Comparison of ENCODE assay signal across 8 cellular contexts in the genomic region with DNA sequence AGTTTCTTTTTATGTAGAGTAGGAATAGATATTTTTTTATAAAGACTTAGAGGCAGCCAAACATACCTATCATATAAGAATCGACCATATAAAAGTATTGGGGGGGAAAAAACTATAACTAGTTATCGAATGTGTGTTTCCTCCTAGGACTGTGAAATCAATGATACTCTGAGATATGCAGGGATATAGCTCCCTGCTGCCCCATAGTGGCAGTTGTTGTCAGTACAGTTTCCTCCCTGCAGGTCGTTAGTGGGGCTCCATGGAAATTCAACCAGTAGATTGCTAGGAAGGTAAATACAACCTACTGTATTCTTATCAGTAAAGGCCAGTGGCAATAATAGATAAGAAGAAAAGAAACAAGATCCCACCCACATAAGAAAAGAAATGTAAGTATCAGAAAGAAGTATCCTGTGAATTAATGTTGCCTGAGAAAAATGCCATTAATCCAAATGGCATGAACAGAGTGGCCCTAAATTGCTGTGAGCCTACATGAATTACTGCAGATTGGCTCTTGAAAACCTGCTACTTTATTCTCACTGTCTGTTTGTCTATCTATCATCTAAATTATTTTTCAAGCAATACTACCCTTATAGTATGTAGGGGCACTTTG.
DNase-seq lines count a peak whose midpoint lies in the region; ATAC-seq and TF ChIP-seq lines count a peak whose summit lies in the region.

No MANE protein-coding gene starts in this region.

- no peak for TF ChIP-seq POLR2A in lower leg skin (IDR thresholded peaks at IDR 0.05)

- DNase-seq in COLO829 (ENCODE audit: low spot score) (peak; percentile 8), NCI-H460 (ENCODE audit: extremely low read depth, low read depth) (peak; percentile 40), iris pigment epithelial cell (ENCODE audit: low read depth) (peak; percentile 62), tibial artery (peak in 1 of 2 donors; percentile 39), lower leg skin (ENCODE audit: low spot score in 2 of 2) (no peak)
- DNase-seq in activated naive CD4-positive, alpha-beta T cell treated with anti-CD3 and anti-CD28 coated beads, Interleukin-2, amount 50 U/mL, for 16 hours: peak; percentile 20

- no peak overlapping the region for H3K27ac ChIP-seq in tibial artery

- H3K36me3 ChIP-seq in tibial artery: no peaks in the 10 kb centered on the region

- H3K9me3 ChIP-seq in tibial artery: no peaks in the 10 kb centered on the region

- H3K27me3 ChIP-seq in tibial artery: no peaks in the 10 kb centered on the region

- H3K4me1 ChIP-seq in tibial artery: no peaks in the 10 kb centered on the region

- ATAC-seq in GM18868 (IDR thresholded peaks at IDR 0.05; ENCODE audit: unreplicated experiment) (peak; percentile 68), HG02973 (IDR thresholded peaks at IDR 0.05; ENCODE audit: unreplicated experiment) (peak; percentile 95)

- TF ChIP-seq CTCF in tibial artery (IDR thresholded peaks at IDR 0.05): peak; percentile 31 to 49
- TF ChIP-seq CTCF in lower leg skin (IDR thresholded peaks at IDR 0.05): no peak

- intact Hi-C loops in tibial artery (cut with DNase I; ENCODE audit: low total_unique reads): no loop called here
- intact Hi-C loops in lower leg skin (cut with DNase I; ENCODE audit: low total_unique reads): no loop called here

- 61 to 65% methylated on average over 3 of the region's 3 CpGs for WGBS in lower leg skin, 2 donors

- H3K4me3 ChIP-seq in tibial artery (no peak overlapping the region), lower leg skin (ENCODE audit: low read depth, poor library complexity, severe bottlenecking) (no peak overlapping the region)

Comparison
In these comparisons a context has a peak if more than half of its experiments do, and no peak if none do; other contexts are left out.
1. DNase-seq: peak in COLO829 (single experiment), NCI-H460 (single experiment), activated naive CD4-positive, alpha-beta T cell treated with anti-CD3 and anti-CD28 coated beads, Interleukin-2, amount 50 U/mL, for 16 hours (single experiment) and iris pigment epithelial cell (single experiment); none in lower leg skin (0 of 2).
2. CTCF ChIP-seq: peak in tibial artery (2 of 2); none in lower leg skin (0 of 3).